15 cellular contexts compared by ENCODE assay signal in genomic region chrX:79325263-79325958, GRCh38. TPM values are rescaled to one million over a fixed set of nuclear protein-coding genes. Genes with fewer than 3 reads are reported as not detected.
DNase-seq lines count a peak whose midpoint lies in the region; ATAC-seq, FAIRE-seq and TF ChIP-seq lines count a peak whose summit lies in the region.
"Had no signal": no experiment of that assay in that cellular context is flagged by ENCODE, and none has a peak within 500 bp of the region (broad histone marks: within the 10 kb centered on the region; RNA-seq: fewer than 3 reads in every experiment).

No MANE protein-coding gene starts in this region.

- H3K27me3 Mint-ChIP-seq in activated T-helper 17 cell treated with anti-CD3 and anti-CD28 coated beads, Interleukin-2, amount 50 U/mL, for 72 hours = no peaks in the 10 kb centered on the region
- no peaks in the 10 kb centered on the region for H3K27me3 Mint-ChIP-seq in osteocyte (ENCODE audit: unreplicated experiment)
- H3K27me3 Mint-ChIP-seq: dendritic cell treated with granulocyte-macrophage colony-stimulating factor and Interleukin-4, amounts not matched to agents 40 ng/mL and 50 ng/mL, for 4 days had no signal

- H3K4me1 Mint-ChIP-seq in activated T-helper 17 cell treated with anti-CD3 and anti-CD28 coated beads, Interleukin-2, amount 50 U/mL, for 72 hours = peaks cover 5% of the 10 kb centered on the region
- H3K4me1 Mint-ChIP-seq in osteocyte (ENCODE audit: unreplicated experiment) = no peaks in the 10 kb centered on the region

- intact Hi-C loops in lower lobe of right lung (cut with DNase I) (no loop called here), pancreas (cut with DNase I) (no loop called here)

- in situ Hi-C loops in SK-MEL-5 (cut with HindIII; ENCODE audit: low pct_unique_long_range_greater_than_20kb, low sequenced_read_pairs) (no loop called here), KBM-7 (cut with MboI; ENCODE audit: low pct_unique_long_range_greater_than_20kb, low sequenced_read_pairs) (no loop called here)

- H3K36me3 ChIP-seq in lower lobe of right lung (no peaks in the 10 kb centered on the region), pancreas (no peaks in the 10 kb centered on the region)
- H3K36me3 ChIP-seq: tibial artery had no signal

- H3K27ac ChIP-seq in lower lobe of right lung = no peak overlapping the region
- H3K27ac ChIP-seq in pancreas = no peak overlapping the region
- H3K27ac ChIP-seq: tibial artery had no signal

- TF ChIP-seq CTCF in lower lobe of right lung (IDR thresholded peaks at IDR 0.05) (no peak), osteocyte (IDR thresholded peaks at IDR 0.05) (no peak), pancreas (IDR thresholded peaks at IDR 0.05) (no peak)

- H3K9me3 Mint-ChIP-seq in activated T-helper 17 cell treated with anti-CD3 and anti-CD28 coated beads, Interleukin-2, amount 50 U/mL, for 72 hours = no peaks in the 10 kb centered on the region
- H3K9me3 Mint-ChIP-seq in osteocyte (ENCODE audit: unreplicated experiment) = no peaks in the 10 kb centered on the region
- H3K9me3 Mint-ChIP-seq: dendritic cell treated with granulocyte-macrophage colony-stimulating factor and Interleukin-4, amounts not matched to agents 40 ng/mL and 50 ng/mL, for 4 days had no signal

- H3K9me3 ChIP-seq in lower lobe of right lung = no peaks in the 10 kb centered on the region
- H3K9me3 ChIP-seq in pancreas = no peaks in the 10 kb centered on the region
- H3K9me3 ChIP-seq: tibial artery had no signal

- H3K4me3 ChIP-seq in lower lobe of right lung (no peak overlapping the region), pancreas (no peak overlapping the region)
- H3K4me3 ChIP-seq: tibial artery had no signal

- 42 to 46% methylated on average over 8 of the region's 8 CpGs for WGBS in pancreas, 2 donors

- peak overlapping the region; percentile 78 for H3K27ac Mint-ChIP-seq in activated T-helper 17 cell treated with anti-CD3 and anti-CD28 coated beads, Interleukin-2, amount 50 U/mL, for 72 hours
- H3K27ac Mint-ChIP-seq in osteocyte (ENCODE audit: unreplicated experiment) = no peak overlapping the region
- H3K27ac Mint-ChIP-seq: dendritic cell treated with granulocyte-macrophage colony-stimulating factor and Interleukin-4, amounts not matched to agents 40 ng/mL and 50 ng/mL, for 4 days had no signal

- peak; percentile 76 for ATAC-seq in activated T-helper 17 cell treated with anti-CD3 and anti-CD28 coated beads, Interleukin-2, amount 50 U/mL, for 72 hours (replicated peaks)
- ATAC-seq in lower lobe of right lung (peak; percentile 61 to 76), pancreas (no peak)
- ATAC-seq: left lobe of liver had no signal

- H3K4me1 ChIP-seq in lower lobe of right lung (no peaks in the 10 kb centered on the region), pancreas (no peaks in the 10 kb centered on the region)
- H3K4me1 ChIP-seq: tibial artery had no signal

- H3K4me3 Mint-ChIP-seq in activated T-helper 17 cell treated with anti-CD3 and anti-CD28 coated beads, Interleukin-2, amount 50 U/mL, for 72 hours = peak overlapping the region; percentile 83
- H3K4me3 Mint-ChIP-seq in osteocyte (ENCODE audit: unreplicated experiment) = no peak overlapping the region
- H3K4me3 Mint-ChIP-seq: dendritic cell treated with granulocyte-macrophage colony-stimulating factor and Interleukin-4, amounts not matched to agents 40 ng/mL and 50 ng/mL, for 4 days had no signal

- no peaks in the 10 kb centered on the region for H3K36me3 Mint-ChIP-seq in activated T-helper 17 cell treated with anti-CD3 and anti-CD28 coated beads, Interleukin-2, amount 50 U/mL, for 72 hours (ENCODE audit: low read depth)
- H3K36me3 Mint-ChIP-seq in osteocyte (ENCODE audit: unreplicated experiment) = no peaks in the 10 kb centered on the region

- H3K27me3 ChIP-seq in lower lobe of right lung (ENCODE audit: low read depth) = no peaks in the 10 kb centered on the region
- H3K27me3 ChIP-seq in pancreas = peaks cover 0 to 5% (median 0%) of the 10 kb centered on the region in 4 donors
- H3K27me3 ChIP-seq: tibial artery had no signal

- no peak for FAIRE-seq in pancreas (lab: Jason Lieb, UNC)

- DNase-seq in DMS53 treated with DMSO at 0.1 percent for 48 hours (lab: John Stamatoyannopoulos, UW; ENCODE audit: unreplicated experiment) (peak; percentile 14), SK-MEL-5 (ENCODE audit: low read depth, low spot score) (peak; percentile 0), lower lobe of right lung (no peak), osteocyte (ENCODE audit: extremely low spot score, unreplicated experiment) (no peak), KBM-7 (no peak), pancreas (no peak), EL (no peak)
- DNase-seq: C1 segment of cervical spinal cord, foreskin fibroblast, NCI-H446 treated with DMSO at 0.1 percent for 48 hours, SW 1271, tibial artery had no signal

RNA-seq across cellular contexts. Expression of gene ITM2A, which starts 41.7 kb away (rescaled TPM):
- total RNA-seq in SK-MEL-5 (2014; rRNA removed; shearing (Covaris generic)) = 48.8 and 51.7 TPM in 2 replicates
- 57.6 and 67.3 TPM in 2 replicates for polyA plus RNA-seq in SK-MEL-5 (2015; cell fraction: cytosol; rRNA removed)
- polyA plus RNA-seq in SK-MEL-5 (2015; cell fraction: nucleus; rRNA removed) = 7.1 and 16.7 TPM in 2 replicates
- total RNA-seq in activated T-helper 17 cell treated with anti-CD3 and anti-CD28 coated beads, Interleukin-2, amount 50 U/mL, for 72 hours = 10 to 100 TPM; 74.9 to 97.8 TPM
- total RNA-seq in lower lobe of right lung (58.5 TPM), osteocyte (not detected in 2 replicates), pancreas (10 to 100 TPM in 2 of 6 donors, 1 to 10 TPM in 4; 4.8 to 14.2 (median 8.3) TPM)
- polyA plus RNA-seq in pancreas = 1 to 10 TPM; 2.1 to 3.9 TPM

Comparison
In these comparisons a context has a peak if more than half of its experiments do, and no peak if none do; other contexts are left out.
1. DNase-seq: peak in DMS53 treated with DMSO at 0.1 percent for 48 hours (single experiment) and SK-MEL-5 (single experiment); none in lower lobe of right lung (single experiment), osteocyte (single experiment), KBM-7 (single experiment), pancreas (0 of 6) and EL (single experiment).
2. ATAC-seq: peak in activated T-helper 17 cell treated with anti-CD3 and anti-CD28 coated beads, Interleukin-2, amount 50 U/mL, for 72 hours (single experiment) and lower lobe of right lung (2 of 2); none in pancreas (0 of 4).